Comparison of ENCODE assay signal across 22 cellular contexts in genomic region chr10:131068760-131069159, GRCh38.
"Had no signal": no experiment of that assay in that cellular context is flagged by ENCODE, and none has a peak within 500 bp of the region (broad histone marks: within the 10 kb centered on the region; RNA-seq: fewer than 3 reads in every experiment).

No MANE protein-coding gene starts in this region.

- H3K27ac Mint-ChIP-seq: activated CD8-positive, alpha-beta T cell treated with anti-CD3 and anti-CD28 coated beads, Interleukin-2, amount 10 ng/mL, durations not matched to agents 7 days and 5 days; activated naive CD8-positive, alpha-beta T cell; activated T-cell treated with anti-CD3 and anti-CD28 coated beads, Interleukin-2, amount 50 U/mL, for 24 hours; activated T-helper 2 cell treated with anti-CD3 and anti-CD28 coated beads, Interferon-gamma antibody, Interleukin-2, Interleukin-4, amounts not matched to agents 10 μg/mL and 5 μg/mL and 100 μg/mL, durations not matched to agents 14 hours and 24 hours and 36 hours; memory B cell; stimulated activated memory B cell treated with anti-CD40 and anti-IgM and Interleukin-4, amounts not matched to agents 10 μg/mL and 1 μg/mL and 100 μg/mL, for 72 hours; T-helper 1 cell treated with Interleukin-12 subunit alpha and Interleukin-12 subunit beta and Interleukin-4 antibody, amounts not matched to agents 30 μg/mL and 1 μg/mL, for 36 hours had no signal

- H3K9me3 ChIP-seq: adrenal gland, esophagus muscularis mucosa, right lobe of liver, stomach, suprapubic skin had no signal

- H3K4me3 Mint-ChIP-seq: activated CD8-positive, alpha-beta T cell treated with anti-CD3 and anti-CD28 coated beads, Interleukin-2, amount 10 ng/mL, durations not matched to agents 7 days and 5 days; activated naive CD8-positive, alpha-beta T cell; activated T-cell treated with anti-CD3 and anti-CD28 coated beads, Interleukin-2, amount 50 U/mL, for 24 hours; memory B cell; stimulated activated memory B cell treated with anti-CD40 and anti-IgM and Interleukin-4, amounts not matched to agents 10 μg/mL and 1 μg/mL and 100 μg/mL, for 72 hours; T-helper 1 cell treated with Interleukin-12 subunit alpha and Interleukin-12 subunit beta and Interleukin-4 antibody, amounts not matched to agents 30 μg/mL and 1 μg/mL, for 36 hours had no signal

- H3K9me3 Mint-ChIP-seq: activated T-cell treated with anti-CD3 and anti-CD28 coated beads, Interleukin-2, amount 50 U/mL, for 24 hours; activated T-helper 2 cell treated with anti-CD3 and anti-CD28 coated beads, Interferon-gamma antibody, Interleukin-2, Interleukin-4, amounts not matched to agents 10 μg/mL and 5 μg/mL and 100 μg/mL, durations not matched to agents 14 hours and 24 hours and 36 hours; memory B cell; stimulated activated memory B cell treated with anti-CD40 and anti-IgM and Interleukin-4, amounts not matched to agents 10 μg/mL and 1 μg/mL and 100 μg/mL, for 72 hours; T-helper 1 cell treated with Interleukin-12 subunit alpha and Interleukin-12 subunit beta and Interleukin-4 antibody, amounts not matched to agents 30 μg/mL and 1 μg/mL, for 36 hours had no signal

- H3K4me1 Mint-ChIP-seq: memory B cell; stimulated activated memory B cell treated with anti-CD40 and anti-IgM and Interleukin-4, amounts not matched to agents 10 μg/mL and 1 μg/mL and 100 μg/mL, for 72 hours had no signal

- H3K36me3 ChIP-seq: adrenal gland, esophagus muscularis mucosa, right lobe of liver, stomach, suprapubic skin, tibial nerve had no signal

- H3K27ac ChIP-seq: adrenal gland, coronary artery, esophagus muscularis mucosa, right lobe of liver, stomach, suprapubic skin, tibial nerve had no signal

- H3K27me3 Mint-ChIP-seq: activated naive CD8-positive, alpha-beta T cell; activated T-cell treated with anti-CD3 and anti-CD28 coated beads, Interleukin-2, amount 50 U/mL, for 24 hours; memory B cell; stimulated activated memory B cell treated with anti-CD40 and anti-IgM and Interleukin-4, amounts not matched to agents 10 μg/mL and 1 μg/mL and 100 μg/mL, for 72 hours had no signal

- DNase-seq: activated CD4-positive, alpha-beta T cell treated with anti-CD3 and anti-CD28 coated beads for 48 hours; activated CD8-positive, alpha-beta T cell treated with anti-CD3 and anti-CD28 coated beads, Interleukin-2, amount 10 ng/mL, durations not matched to agents 7 days and 5 days; activated naive CD4-positive, alpha-beta T cell; activated T-cell treated with anti-CD3 and anti-CD28 coated beads, Interleukin-2, amount 50 U/mL, for 24 hours; adrenal gland; glutamatergic neuron; hippocampal formation; occipital lobe; right lobe of liver; small intestine; stimulated activated CD4-positive, alpha-beta T cell treated with anti-CD3 and anti-CD28 coated beads, Interleukin-15, amount 100 ng/mL, for 24 hours; stomach; T1000 had no signal

- H3K36me3 Mint-ChIP-seq: activated naive CD8-positive, alpha-beta T cell; memory B cell; stimulated activated memory B cell treated with anti-CD40 and anti-IgM and Interleukin-4, amounts not matched to agents 10 μg/mL and 1 μg/mL and 100 μg/mL, for 72 hours had no signal

- H3K4me1 ChIP-seq: adrenal gland, esophagus muscularis mucosa, right lobe of liver, stomach, suprapubic skin, tibial nerve had no signal

- H3K27me3 ChIP-seq: right lobe of liver, tibial nerve had no signal

- H3K4me3 ChIP-seq: adrenal gland, coronary artery, esophagus muscularis mucosa, right lobe of liver, stomach, suprapubic skin, tibial nerve had no signal
